In the genomic region with DNA sequence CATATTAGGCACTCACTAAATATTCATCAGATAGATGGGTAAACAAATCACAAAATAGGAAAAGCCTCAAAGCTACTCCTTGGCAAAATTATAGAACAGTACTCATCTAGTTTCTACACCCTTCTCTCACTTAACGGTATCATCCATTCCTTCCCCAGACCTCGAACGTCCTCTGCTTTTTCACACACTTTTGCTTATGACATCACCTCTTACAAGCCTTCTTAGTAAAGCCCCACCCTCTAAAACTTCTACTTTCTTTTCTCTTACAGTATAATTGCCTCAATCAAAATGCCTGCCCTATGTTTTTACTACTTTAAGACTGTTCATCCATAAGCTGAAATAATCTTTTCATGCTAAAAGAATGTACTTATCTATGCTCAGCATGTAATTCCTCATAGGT, we compare ENCODE assay signal across 28 cellular contexts.
"Had no signal": no experiment of that assay in that cellular context is flagged by ENCODE, and none has a peak within 500 bp of the region (broad histone marks: within the 10 kb centered on the region; RNA-seq: fewer than 3 reads in every experiment).

No MANE protein-coding gene starts in this region.

- H3K4me3 Mint-ChIP-seq: activated CD4-positive, alpha-beta T cell treated with anti-CD3 and anti-CD28 coated beads, Interleukin-2, amount 10 ng/mL, durations not matched to agents 7 days and 5 days; activated CD8-positive, alpha-beta memory T cell treated with anti-CD3 and anti-CD28 coated beads, Interleukin-2, amount 10 ng/mL, durations not matched to agents 7 days and 5 days; activated CD8-positive, alpha-beta T cell treated with anti-CD3 and anti-CD28 coated beads for 36 hours; activated T-helper 1 cell treated with anti-CD3 and anti-CD28 coated beads, Interleukin-12 subunit alpha, Interleukin-12 subunit beta, Interleukin-2, Interleukin-4 antibody, amounts not matched to agents 30 ng/mL and 10 ng/mL and 1 ng/mL, durations not matched to agents 14 hours and 24 hours and 36 hours; effector memory CD8-positive, alpha-beta T cell; naive thymus-derived CD4-positive, alpha-beta T cell; neural crest cell; stimulated activated memory B cell treated with anti-CD40 and anti-IgM and Interleukin-4, amounts not matched to agents 10 μg/mL and 1 μg/mL and 100 μg/mL, for 72 hours; T-helper 2 cell treated with Interferon-gamma antibody and Interleukin-4, amounts not matched to agents 5 μg/mL and 100 μg/mL, for 36 hours had no signal

- H3K36me3 Mint-ChIP-seq: activated CD8-positive, alpha-beta memory T cell treated with anti-CD3 and anti-CD28 coated beads, Interleukin-2, amount 10 ng/mL, durations not matched to agents 7 days and 5 days; stimulated activated memory B cell treated with anti-CD40 and anti-IgM and Interleukin-4, amounts not matched to agents 10 μg/mL and 1 μg/mL and 100 μg/mL, for 72 hours had no signal

- H3K27ac Mint-ChIP-seq: activated CD4-positive, alpha-beta T cell treated with anti-CD3 and anti-CD28 coated beads, Interleukin-2, amount 10 ng/mL, durations not matched to agents 7 days and 5 days; activated CD8-positive, alpha-beta memory T cell treated with anti-CD3 and anti-CD28 coated beads, Interleukin-2, amount 10 ng/mL, durations not matched to agents 7 days and 5 days; activated CD8-positive, alpha-beta T cell treated with anti-CD3 and anti-CD28 coated beads for 36 hours; activated T-helper 1 cell treated with anti-CD3 and anti-CD28 coated beads, Interleukin-12 subunit alpha, Interleukin-12 subunit beta, Interleukin-2, Interleukin-4 antibody, amounts not matched to agents 30 ng/mL and 10 ng/mL and 1 ng/mL, durations not matched to agents 14 hours and 24 hours and 36 hours; effector memory CD8-positive, alpha-beta T cell; naive thymus-derived CD4-positive, alpha-beta T cell; stimulated activated memory B cell treated with anti-CD40 and anti-IgM and Interleukin-4, amounts not matched to agents 10 μg/mL and 1 μg/mL and 100 μg/mL, for 72 hours; T-helper 2 cell treated with Interferon-gamma antibody and Interleukin-4, amounts not matched to agents 5 μg/mL and 100 μg/mL, for 36 hours had no signal

- DNase-seq: activated CD4-positive, alpha-beta T cell treated with anti-CD3 and anti-CD28 coated beads, Interleukin-2, amount 10 ng/mL, durations not matched to agents 7 days and 5 days; activated CD8-positive, alpha-beta memory T cell treated with anti-CD3 and anti-CD28 coated beads, Interleukin-2, amount 10 ng/mL, durations not matched to agents 7 days and 5 days; activated CD8-positive, alpha-beta T cell treated with anti-CD3 and anti-CD28 coated beads for 36 hours; activated gamma-delta T cell; activated naive CD4-positive, alpha-beta T cell treated with anti-CD3 and anti-CD28 coated beads, Interleukin-2, amount 50 U/mL, for 16 hours; activated T-cell treated with anti-CD3 and anti-CD28 coated beads for 4 hours; aorta; brain microvascular endothelial cell; central memory CD4-positive, alpha-beta T cell; dorsolateral prefrontal cortex; effector memory CD8-positive, alpha-beta T cell; hippocampal formation; left colon; mesenchymal stem cell; naive thymus-derived CD4-positive, alpha-beta T cell; occipital lobe; posterior cingulate gyrus; stimulated activated CD4-positive, alpha-beta T cell treated with anti-CD3 and anti-CD28 coated beads, Interleukin-15, amount 100 ng/mL, for 24 hours; stomach; transverse colon had no signal

- H3K36me3 ChIP-seq: brain microvascular endothelial cell, stomach, transverse colon had no signal

- H3K4me1 Mint-ChIP-seq: stimulated activated memory B cell treated with anti-CD40 and anti-IgM and Interleukin-4, amounts not matched to agents 10 μg/mL and 1 μg/mL and 100 μg/mL, for 72 hours had no signal

- ATAC-seq: activated CD4-positive, CD25-positive, alpha-beta regulatory T cell treated with anti-CD3 and anti-CD28 coated beads, Interleukin-2, amount 50 U/mL, for 24 hours; activated CD8-positive, alpha-beta memory T cell treated with anti-CD3 and anti-CD28 coated beads, Interleukin-2, amount 10 ng/mL, durations not matched to agents 7 days and 5 days; activated CD8-positive, alpha-beta T cell treated with anti-CD3 and anti-CD28 coated beads for 36 hours; effector memory CD8-positive, alpha-beta T cell; esophagus mucosa; left colon; naive thymus-derived CD4-positive, alpha-beta T cell; sciatic nerve; stimulated activated memory B cell treated with anti-CD40 and anti-IgM and Interleukin-4, amounts not matched to agents 10 μg/mL and 1 μg/mL and 100 μg/mL, for 72 hours had no signal

- H3K27ac ChIP-seq: brain microvascular endothelial cell, stomach had no signal

- H3K9me3 Mint-ChIP-seq: activated CD4-positive, alpha-beta T cell treated with anti-CD3 and anti-CD28 coated beads, Interleukin-2, amount 10 ng/mL, durations not matched to agents 7 days and 5 days; activated CD8-positive, alpha-beta T cell treated with anti-CD3 and anti-CD28 coated beads for 36 hours; activated T-helper 1 cell treated with anti-CD3 and anti-CD28 coated beads, Interleukin-12 subunit alpha, Interleukin-12 subunit beta, Interleukin-2, Interleukin-4 antibody, amounts not matched to agents 30 ng/mL and 10 ng/mL and 1 ng/mL, durations not matched to agents 14 hours and 24 hours and 36 hours; effector memory CD8-positive, alpha-beta T cell; naive thymus-derived CD4-positive, alpha-beta T cell; neural crest cell; stimulated activated memory B cell treated with anti-CD40 and anti-IgM and Interleukin-4, amounts not matched to agents 10 μg/mL and 1 μg/mL and 100 μg/mL, for 72 hours; T-helper 2 cell treated with Interferon-gamma antibody and Interleukin-4, amounts not matched to agents 5 μg/mL and 100 μg/mL, for 36 hours had no signal

- H3K9me3 ChIP-seq: stomach, transverse colon had no signal

- H3K4me3 ChIP-seq: dorsolateral prefrontal cortex, smooth muscle cell, stomach, transverse colon had no signal
